8 cellular contexts compared by ENCODE assay signal in the genomic region with DNA sequence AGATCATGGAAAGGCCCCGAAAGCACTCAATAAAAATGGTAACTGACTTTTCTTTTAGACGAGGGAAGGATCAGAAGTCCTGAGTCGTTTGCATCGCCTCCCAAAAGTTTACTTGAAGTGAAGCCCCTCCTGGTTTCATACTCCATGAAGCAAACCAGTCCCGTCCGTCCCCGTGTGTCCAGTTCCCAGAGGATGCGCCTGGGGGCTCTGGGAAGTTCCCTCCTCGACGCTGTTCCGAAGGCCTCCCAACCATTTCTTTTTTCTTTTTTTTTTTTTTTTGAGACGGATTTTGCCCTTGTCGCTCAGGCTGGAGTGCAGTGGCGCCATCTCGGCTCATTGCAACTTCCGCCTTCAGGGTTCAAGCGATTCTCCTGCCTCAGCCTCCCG. TPM values are rescaled to one million over a fixed set of nuclear protein-coding genes. Genes with fewer than 3 reads are reported as not detected.
DNase-seq lines count a peak whose midpoint lies in the region; ATAC-seq and TF ChIP-seq lines count a peak whose summit lies in the region.

No MANE protein-coding gene starts in this region.

- in situ Hi-C loops in GM13977 (cut with MboI; ENCODE audit: low pct_unique_long_range_greater_than_20kb, low sequenced_read_pairs, unreplicated experiment): no loop called here

- H3K27me3 ChIP-seq in A673 (replicated peaks; ENCODE audit: insufficient read depth, low read depth, low read length, poor library complexity): no peaks in the 10 kb centered on the region
- no peaks in the 10 kb centered on the region for H3K27me3 ChIP-seq in dorsolateral prefrontal cortex
- no peaks in the 10 kb centered on the region for H3K27me3 ChIP-seq in muscle layer of duodenum (ENCODE audit: low read depth, low read length)

- H3K9me3 ChIP-seq in A673 (ENCODE audit: low read depth, low read length, poor library complexity, severe bottlenecking) (no peaks in the 10 kb centered on the region), muscle layer of duodenum (ENCODE audit: control insufficient read depth in 1 of 2, low read length in 2 of 2) (no peaks in the 10 kb centered on the region)

- BruUV-seq in A673 (replicated peaks; lab: Mats Ljungman, UMichigan): TSS peak; percentile 88

- H3K4me1 ChIP-seq in A673 (ENCODE audit: insufficient read depth, low read length, poor library complexity, severe bottlenecking) (peaks cover 12% of the 10 kb centered on the region), muscle layer of duodenum (ENCODE audit: control insufficient read depth in 1 of 2, insufficient read depth in 2 of 2, low read length in 2 of 2) (peaks cover 3 to 8% of the 10 kb centered on the region in 2 donors)

- H3K27ac ChIP-seq in A673 (ENCODE audit: low read depth, low read length, poor library complexity, severe bottlenecking) (peak overlapping the region; percentile 93), dorsolateral prefrontal cortex (peak overlapping the region; percentile 70 to 98 (median 93)), muscle layer of duodenum (ENCODE audit: low read length) (peak overlapping the region; percentile 96)

- DNase-seq in A673 (ENCODE audit: low spot score) (no peak), LNCaP clone FGC (ENCODE audit: low read depth) (no peak), dorsolateral prefrontal cortex (no peak), GM13977 (ENCODE audit: low spot score) (no peak)

- POLR2A ChIA-PET in A673 (lab: Charles Lee; ENCODE audit: low non-redundant PET): interaction anchor here (0.7 to 1.0 kb wide), 3 partner anchors 13 to 84 kb away, joined by 3 to 10 read pairs (median 4); partner anchors contain the start of gene MRPS15

- intact Hi-C loops in A673 (cut with micrococcal nuclease; ENCODE audit: unreplicated experiment): no loop called here
- intact Hi-C loops in dorsolateral prefrontal cortex (cut with DNase I): loop anchor here in 1 of 2 donors (5.0 kb wide), 1 partner anchor 64 kb away; the partner anchor contains the start of gene STK40

- CTCF ChIA-PET in A673 (lab: Charles Lee): interaction anchor here (0.6 to 0.9 kb wide), 2 partner anchors 13 to 1357 kb away, joined by 3 to 5 read pairs; partner anchors contain the start of genes C1orf122, MRPS15 and YRDC

- peaks cover 14% of the 10 kb centered on the region for H3K36me3 ChIP-seq in A673 (ENCODE audit: insufficient read depth, low read length, poor library complexity, severe bottlenecking)
- H3K36me3 ChIP-seq in muscle layer of duodenum (ENCODE audit: control insufficient read depth in 1 of 2, insufficient read depth in 2 of 2, low read length in 2 of 2): peaks cover 13 to 16% of the 10 kb centered on the region in 2 donors

- TF ChIP-seq CTCF in A673 (conservative IDR thresholded peaks at IDR 0.05; ENCODE audit: low read depth, low read length) (no peak), LNCaP clone FGC (IDR thresholded peaks at IDR 0.05; ENCODE audit: control insufficient read depth, extremely low read depth, insufficient read depth) (no peak), dorsolateral prefrontal cortex (IDR thresholded peaks at IDR 0.05 in 54 of 56, conservative IDR thresholded peaks at IDR 0.05 in 2 of 56; ENCODE audit: low read depth in 1 of 56, partially characterized antibody in 56 of 56) (no peak), GM13977 (IDR thresholded peaks at IDR 0.05; ENCODE audit: extremely low read depth, insufficient read depth, missing control alignments) (no peak)

- H3K4me3 ChIP-seq in A673 (ENCODE audit: low read depth, low read length, poor library complexity, severe bottlenecking) (peak overlapping the region; percentile 73), LNCaP clone FGC (ENCODE audit: low read depth, low read length) (peak overlapping the region; percentile 82), dorsolateral prefrontal cortex (peak overlapping the region; percentile 49 to 98 (median 79)), muscle layer of duodenum (ENCODE audit: low read depth in 1 of 2, low read length in 2 of 2) (peak overlapping the region; percentile 78 to 84)

- ATAC-seq in HG03139 (IDR thresholded peaks at IDR 0.05; ENCODE audit: unreplicated experiment): no peak
- no peak for ATAC-seq in GM18868 (IDR thresholded peaks at IDR 0.05; ENCODE audit: unreplicated experiment)
- no peak for ATAC-seq in GM21825 (IDR thresholded peaks at IDR 0.05; ENCODE audit: unreplicated experiment)

RNA-seq across cellular contexts. Expression of gene OSCP1, which starts 0.7 kb away (rescaled TPM):
- total RNA-seq in A673 (2021) (5.7 and 10.6 TPM in 2 replicates), dorsolateral prefrontal cortex (10 to 100 TPM; 17.0 to 49.3 (median 30.6) TPM)

RNA-seq across cellular contexts. Expression of gene MRPS15, which starts 13.3 kb away (rescaled TPM):
- total RNA-seq in A673 (2021) (140 and 144 TPM in 2 replicates), dorsolateral prefrontal cortex (10 to 100 TPM; 28.8 to 59.3 (median 43.8) TPM)

RNA-seq across cellular contexts. Expression of gene CSF3R, which starts 31.8 kb away (rescaled TPM):
- total RNA-seq in A673 (2021) (not detected in 2 replicates), dorsolateral prefrontal cortex (10 to 100 TPM in 79 of 120 experiments, 1 to 10 TPM in 41; 3.2 to 43.8 (median 11.6) TPM)

RNA-seq across cellular contexts. Expression of gene LSM10, which starts 53.2 kb away (rescaled TPM):
- total RNA-seq in A673 (2021) (60.7 and 68.0 TPM in 2 replicates), dorsolateral prefrontal cortex (10 to 100 TPM; 20.2 to 48.4 (median 34.9) TPM)
